18 cellular contexts compared by ENCODE assay signal in genomic region chrX:43564953-43565352, GRCh38.
DNase-seq lines count a peak whose midpoint lies in the region; ATAC-seq and TF ChIP-seq lines count a peak whose summit lies in the region.
"Had no signal": no experiment of that assay in that cellular context is flagged by ENCODE, and none has a peak within 500 bp of the region (broad histone marks: within the 10 kb centered on the region; RNA-seq: fewer than 3 reads in every experiment).

No MANE protein-coding gene starts in this region.

- no peak overlapping the region for H3K9ac ChIP-seq in H9 (ENCODE audit: extremely low read depth, insufficient read length, low read length)
- H3K9ac ChIP-seq: BLaER1 treated with 17β-estradiol and CSF1 and Interleukin-3, amounts not matched to agents 10 nM and 100 nM had no signal

- H3K27me3 ChIP-seq in H9 (ENCODE audit: insufficient read depth, low read length): no peaks in the 10 kb centered on the region
- H3K27me3 ChIP-seq in body of pancreas: no peaks in the 10 kb centered on the region
- H3K27me3 ChIP-seq: SJCRH30 had no signal

- H3K4me2 ChIP-seq in H9 (ENCODE audit: insufficient read depth, insufficient read length, low read length): no peak overlapping the region
- H3K4me2 ChIP-seq: A549; BLaER1 treated with 17β-estradiol and CSF1 and Interleukin-3, amounts not matched to agents 10 nM and 100 nM had no signal

- H3K4ac ChIP-seq in H9 (ENCODE audit: low read depth, low read length): no peak overlapping the region

- H3K4me3 Mint-ChIP-seq in H9 (no peak overlapping the region), nephron (no peak overlapping the region)

- no peak overlapping the region for H3T11ph ChIP-seq in H9 (ENCODE audit: low read length)

- H3K23me2 ChIP-seq in H9 (ENCODE audit: insufficient read length, low read depth, low read length, poor library complexity, severe bottlenecking): no peaks in the 10 kb centered on the region

- no peak overlapping the region for H4K8ac ChIP-seq in H9 (replicated peaks; ENCODE audit: insufficient read length, low read depth, low read length)

- peak; percentile 45 for ATAC-seq in body of pancreas
- no peak for ATAC-seq in HG03342 (IDR thresholded peaks at IDR 0.05; ENCODE audit: unreplicated experiment)
- ATAC-seq in GM18511 (IDR thresholded peaks at IDR 0.05; ENCODE audit: unreplicated experiment): no peak
- ATAC-seq in HG02981 (IDR thresholded peaks at IDR 0.05; ENCODE audit: unreplicated experiment): no peak
- no peak for ATAC-seq in HG03457 (IDR thresholded peaks at IDR 0.05; ENCODE audit: unreplicated experiment)
- ATAC-seq: A549, K562 had no signal

- no peaks in the 10 kb centered on the region for H3K79me1 ChIP-seq in H9 (ENCODE audit: insufficient read depth, low read depth, low read length, poor library complexity, severe bottlenecking)

- H3K27ac Mint-ChIP-seq in H9 (no peak overlapping the region; a peak in 1 of 7 replicates), nephron (peak overlapping the region in 2 of 3 experiments; percentile 17 to 51)

- no peak overlapping the region for H3K4me3 ChIP-seq in body of pancreas
- no peak overlapping the region for H3K4me3 ChIP-seq in fibroblast of pulmonary artery (replicated peaks; ENCODE audit: low read depth, low read length)
- H3K4me3 ChIP-seq: A549; BLaER1 treated with 17β-estradiol and CSF1 and Interleukin-3, amounts not matched to agents 10 nM and 100 nM; K562; SJCRH30 had no signal

- DNase-seq in H9: no peak
- DNase-seq in body of pancreas: no peak
- DNase-seq in fibroblast of pulmonary artery (ENCODE audit: low read depth): peak; percentile 14
- DNase-seq: DMS153, NCI-H1048, NCI-H146, NCI-H2081, NCI-H748 treated with DMSO at 0.1 percent for 48 hours, OCI-M1, SJCRH30 had no signal

- no peak overlapping the region for H3K14ac ChIP-seq in H9 (ENCODE audit: insufficient read depth, low read length)

- no peak overlapping the region for H2BK15ac ChIP-seq in H9 (ENCODE audit: low read depth, low read length)

- H3K9me3 ChIP-seq in H9 (ENCODE audit: control insufficient read depth, low read depth, low read length): no peaks in the 10 kb centered on the region
- no peaks in the 10 kb centered on the region for H3K9me3 ChIP-seq in body of pancreas
- H3K9me3 ChIP-seq: A549, SJCRH30 had no signal

- H3K79me2 ChIP-seq in H9 (ENCODE audit: insufficient read depth, low read length): no peaks in the 10 kb centered on the region

- no peak overlapping the region for H4K5ac ChIP-seq in H9 (ENCODE audit: insufficient read length, low read depth, low read length)

- H4K20me1 ChIP-seq in H9 (ENCODE audit: control insufficient read depth, insufficient read depth, insufficient read length): no peaks in the 10 kb centered on the region

- H2BK120ac ChIP-seq in H9 (ENCODE audit: low read depth, low read length, poor library complexity, severe bottlenecking): no peak overlapping the region

- no peaks in the 10 kb centered on the region for H3K36me3 ChIP-seq in body of pancreas (replicated peaks in 1 of 2; ENCODE audit: insufficient read depth in 1 of 2, low read depth in 2 of 2)
- H3K36me3 ChIP-seq: BLaER1 treated with 17β-estradiol and CSF1 and Interleukin-3, amounts not matched to agents 10 nM and 100 nM; SJCRH30 had no signal

- WGBS in H9 (ENCODE audit: extremely low coverage, insufficient read length, low lambda C conversion rate): no CpG with 5 or more reads among the region's 2 CpGs
- 76 to 81% methylated on average over 2 of the region's 2 CpGs for WGBS in body of pancreas, 2 donors

- peaks cover 0 to 13% of the 10 kb centered on the region in 2 experiments; a peak in 2 of 4 replicates for H3K4me1 Mint-ChIP-seq in H9
- no peaks in the 10 kb centered on the region for H3K4me1 Mint-ChIP-seq in nephron

- no peak overlapping the region for H2AFZ ChIP-seq in H9 (ENCODE audit: low read length)

- H3K4me1 ChIP-seq in H9 (ENCODE audit: insufficient read depth, low read length) (no peaks in the 10 kb centered on the region), body of pancreas (peaks cover 9% of the 10 kb centered on the region)
- H3K4me1 ChIP-seq: A549; BLaER1 treated with 17β-estradiol and CSF1 and Interleukin-3, amounts not matched to agents 10 nM and 100 nM; SJCRH30 had no signal

- H3K27me3 Mint-ChIP-seq in H9 (ENCODE audit: low read depth) (peaks cover 1% of the 10 kb centered on the region; the same call in 1 of the 2 replicates), nephron (ENCODE audit: low read depth) (no peaks in the 10 kb centered on the region)

- H2AK5ac ChIP-seq in H9 (ENCODE audit: insufficient read length, low read length): no peak overlapping the region

- H3K9me3 Mint-ChIP-seq in H9 (peaks cover 17 to 56% of the 10 kb centered on the region in 2 experiments), nephron (no peaks in the 10 kb centered on the region)

- no peak overlapping the region for H2BK5ac ChIP-seq in H9 (ENCODE audit: insufficient read length, low read length)

- no peak overlapping the region for H3K18ac ChIP-seq in H9 (ENCODE audit: insufficient read length, low read depth, low read length)

- no peak for TF ChIP-seq POLR2A in body of pancreas (IDR thresholded peaks at IDR 0.05)

- no peak overlapping the region for H2BK20ac ChIP-seq in H9 (ENCODE audit: low read depth, low read length, poor library complexity, severe bottlenecking)

- TF ChIP-seq CTCF in H9 (conservative IDR thresholded peaks at IDR 0.05) (peak; percentile 15; the same call in 1 of the 3 replicates), body of pancreas (IDR thresholded peaks at IDR 0.05) (peak in 5 of 7 experiments; percentile 10 to 48 (median 27)), fibroblast of pulmonary artery (IDR thresholded peaks at IDR 0.05; ENCODE audit: low read length, missing control alignments) (no peak), nephron (IDR thresholded peaks at IDR 0.05; ENCODE audit: unreplicated experiment in 3 of 3) (no peak)

- H2BK12ac ChIP-seq in H9 (ENCODE audit: insufficient read length, low read depth, low read length): no peak overlapping the region

- H3K56ac ChIP-seq in H9 (ENCODE audit: insufficient read length, low read depth, low read length): no peak overlapping the region

- H3K36me3 Mint-ChIP-seq in H9 (ENCODE audit: insufficient read depth in 1 of 3, low read depth in 3 of 3) (peaks cover 0 to 16% (median 6%) of the 10 kb centered on the region in 3 experiments; a peak in 4 of 7 replicates), nephron (ENCODE audit: low read depth) (no peaks in the 10 kb centered on the region)

- intact Hi-C loops in body of pancreas (cut with DNase I): loop anchor here (5.0 kb wide), 1 partner anchor 187 kb away; no protein-coding TSS in a partner anchor

- no peak overlapping the region for H4K91ac ChIP-seq in H9 (ENCODE audit: insufficient read length, low read depth, low read length)

- no peak overlapping the region for H3K27ac ChIP-seq in H9 (ENCODE audit: insufficient read length, low read depth, low read length)
- H3K27ac ChIP-seq in body of pancreas: no peak overlapping the region
- H3K27ac ChIP-seq: A549; BLaER1 treated with 17β-estradiol and CSF1 and Interleukin-3, amounts not matched to agents 10 nM and 100 nM; SJCRH30 had no signal

- H3K23ac ChIP-seq in H9 (ENCODE audit: insufficient read length, low read depth, low read length): no peak overlapping the region

Comparison
In these comparisons a context has a peak if more than half of its experiments do, and no peak if none do; other contexts are left out.
1. H3K27ac Mint-ChIP-seq: peak in nephron (2 of 3); none in H9 (0 of 3).
2. CTCF ChIP-seq: peak in H9 (single experiment) and body of pancreas (5 of 7); none in fibroblast of pulmonary artery (single experiment) and nephron (0 of 3).